ENCODE assay signal across 28 cellular contexts in the genomic region with DNA sequence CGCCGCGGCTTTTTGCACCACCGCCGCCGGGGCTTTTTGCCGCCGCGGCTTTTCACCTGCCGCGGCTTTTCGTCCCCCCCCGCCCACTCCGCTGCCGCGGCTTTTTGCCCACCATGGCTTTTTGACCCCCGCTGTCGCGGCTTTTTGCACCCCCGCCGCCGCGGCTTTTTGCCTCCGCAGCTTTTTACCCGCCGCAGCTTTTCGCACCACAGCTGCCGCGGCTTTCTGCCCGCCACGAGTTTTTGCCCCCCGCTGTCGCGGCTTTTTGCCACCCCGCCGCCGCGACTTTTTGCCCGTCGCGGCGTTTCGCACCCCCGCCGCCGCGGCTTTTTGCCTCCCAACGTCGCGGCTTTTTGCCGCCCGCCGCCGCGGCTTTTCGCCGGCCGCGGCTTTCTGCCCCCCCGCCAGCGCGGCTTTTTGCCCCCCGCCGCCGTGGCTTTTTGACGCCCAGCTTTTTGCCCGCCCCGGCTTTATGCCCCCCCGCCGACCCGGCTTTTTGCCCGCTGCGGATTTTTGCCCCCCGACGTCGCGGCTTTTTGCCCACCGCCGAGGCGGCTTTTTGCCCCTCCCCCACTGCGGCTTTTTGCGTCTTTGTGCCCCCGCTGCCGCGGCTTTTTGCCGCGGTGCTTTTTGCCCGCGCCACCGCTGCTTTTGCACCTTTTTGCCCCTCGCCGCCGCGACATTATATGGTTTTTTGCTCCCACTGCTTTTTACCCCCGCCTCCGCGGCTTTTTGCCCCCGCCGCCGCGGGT.
"Had no signal": no experiment of that assay in that cellular context is flagged by ENCODE, and none has a peak within 500 bp of the region (broad histone marks: within the 10 kb centered on the region; RNA-seq: fewer than 3 reads in every experiment).

No MANE protein-coding gene starts in this region.

- ATAC-seq: activated CD8-positive, alpha-beta memory T cell treated with anti-CD3 and anti-CD28 coated beads, Interleukin-2, amount 10 ng/mL, durations not matched to agents 7 days and 5 days; activated CD8-positive, alpha-beta T cell treated with anti-CD3 and anti-CD28 coated beads, Interleukin-2, amount 10 ng/mL, durations not matched to agents 7 days and 5 days; left lobe of liver; lower lobe of right lung; mucosa of descending colon; natural killer cell treated with Interleukin-12 subunit alpha and Interleukin-12 subunit beta and Interleukin-15 and Interleukin-18, amount 100 ng/mL, for 72 hours; stimulated activated naive B cell treated with anti-CD40 and anti-IgM and Interleukin-4, amounts not matched to agents 10 μg/mL and 1 μg/mL and 100 μg/mL, for 72 hours; T-cell; upper lobe of right lung had no signal

- H3K9me3 ChIP-seq: lower lobe of right lung, upper lobe of right lung had no signal

- H3K4me3 ChIP-seq: lower lobe of right lung, mucosa of descending colon, sigmoid colon, stomach, tibial artery, upper lobe of right lung had no signal

- H3K36me3 ChIP-seq: brain microvascular endothelial cell, lower lobe of right lung, sigmoid colon, stomach, tibial artery, upper lobe of right lung had no signal

- H3K4me1 ChIP-seq: lower lobe of right lung, sigmoid colon, stomach, tibial artery, upper lobe of right lung had no signal

- DNase-seq: activated B cell treated with CpG ODN at 0.5 μM for 24 hours; activated CD4-positive, alpha-beta T cell treated with anti-CD3 and anti-CD28 coated beads, Interleukin-2, amount 50 U/mL, for 1 hour; activated CD8-positive, alpha-beta memory T cell treated with anti-CD3 and anti-CD28 coated beads, Interleukin-2, amount 10 ng/mL, durations not matched to agents 7 days and 5 days; activated CD8-positive, alpha-beta T cell treated with anti-CD3 and anti-CD28 coated beads, Interleukin-2, amount 10 ng/mL, durations not matched to agents 7 days and 5 days; activated T-cell treated with anti-CD3 and anti-CD28 coated beads, Interleukin-2, amount 50 U/mL, for 48 hours; amniotic stem cell; brain microvascular endothelial cell; caudate nucleus; cortex of kidney; hypothalamus; immature natural killer cell; kidney glomerular epithelial cell; lower lobe of right lung; mesenchymal stem cell; retina; sigmoid colon; small intestine; stimulated activated CD4-positive, alpha-beta T cell treated with anti-CD3 and anti-CD28 coated beads, Interleukin-1b, Interleukin-23, amount 100 ng/mL, for 48 hours; stimulated activated CD4-positive, alpha-beta T cell treated with anti-CD3 and anti-CD28 coated beads, Interleukin-4, amount 100 ng/mL, for 4 hours; stimulated activated CD8-positive, alpha-beta memory T cell treated with anti-CD3 and anti-CD28 coated beads, Interleukin-4, amount 100 ng/mL, for 48 hours; stimulated activated naive B cell treated with anti-CD40 and anti-IgM and Interleukin-4, amounts not matched to agents 10 μg/mL and 1 μg/mL and 100 μg/mL, for 72 hours; stomach; T-cell; upper lobe of right lung had no signal

- H3K27ac ChIP-seq: brain microvascular endothelial cell, lower lobe of right lung, sigmoid colon, stomach, tibial artery, upper lobe of right lung had no signal

- H3K27me3 ChIP-seq: brain microvascular endothelial cell, upper lobe of right lung had no signal
